20 cellular contexts compared by ENCODE assay signal in the genomic region with DNA sequence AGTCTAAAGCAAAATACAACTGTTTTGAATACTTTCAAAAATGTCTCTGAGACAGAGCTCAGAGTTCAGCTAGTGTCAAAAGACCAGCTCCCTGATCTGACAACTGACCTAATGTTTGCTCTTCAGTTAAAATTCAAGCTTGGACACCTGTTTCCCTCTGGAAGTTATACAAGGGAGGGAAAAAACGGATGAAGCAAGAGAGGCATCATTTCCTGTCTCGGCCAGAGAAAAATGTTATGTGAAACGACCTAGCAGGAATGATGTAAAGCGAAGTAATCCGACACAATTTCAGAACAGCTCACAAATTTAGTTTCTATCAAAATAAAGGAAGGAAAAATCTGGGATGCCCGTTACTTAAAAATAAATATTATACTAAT. TPM values are rescaled to one million over a fixed set of nuclear protein-coding genes. Genes with fewer than 3 reads are reported as not detected.
DNase-seq lines count a peak whose midpoint lies in the region; ATAC-seq, FAIRE-seq and TF ChIP-seq lines count a peak whose summit lies in the region.
"Had no signal": no experiment of that assay in that cellular context is flagged by ENCODE, and none has a peak within 500 bp of the region (broad histone marks: within the 10 kb centered on the region; RNA-seq: fewer than 3 reads in every experiment).

No MANE protein-coding gene starts in this region.

- TF ChIP-seq CTCF in endothelial cell of umbilical vein (IDR thresholded peaks at IDR 0.05; ENCODE audit: extremely low read depth in 1 of 2, insufficient read depth in 1 of 2, low read depth in 1 of 2, low read length in 2 of 2) (no peak), pancreas (IDR thresholded peaks at IDR 0.05) (no peak), brain microvascular endothelial cell (IDR thresholded peaks at IDR 0.05; ENCODE audit: low read depth, low read length, missing control alignments) (no peak)

- no peak for TF ChIP-seq POLR2A in endothelial cell of umbilical vein (IDR thresholded peaks at IDR 0.05; ENCODE audit: low read depth, low read length)

- CTCF ChIA-PET in endothelial cell of umbilical vein (lab: Charles Lee): interaction anchor here (1.0 to 3.1 kb wide), 5 partner anchors 9 to 60 kb away, joined by 4 to 41 read pairs (median 7); partner anchors contain the start of genes BRCA2 and ZAR1L

- 43 to 46% methylated on average over 6 of the region's 6 CpGs for WGBS in pancreas, 2 donors

- dilution Hi-C loops in endothelial cell of umbilical vein (cut with MboI; ENCODE audit: extremely low pct_ligation_motif_present, low sequenced_read_pairs): no loop called here

- H3K9me1 ChIP-seq in endothelial cell of umbilical vein (replicated peaks; ENCODE audit: control insufficient read depth, extremely low read depth, insufficient read depth, low read length): no peaks in the 10 kb centered on the region

- BruUV-seq in endothelial cell of umbilical vein (replicated peaks; lab: Mats Ljungman, UMichigan): no TSS peak

- H3K27me3 ChIP-seq in endothelial cell of umbilical vein (ENCODE audit: control insufficient read depth in 2 of 2, insufficient read depth in 2 of 2, low read length in 2 of 2): no peaks in the 10 kb centered on the region
- H3K27me3 ChIP-seq in pancreas: no peaks in the 10 kb centered on the region
- H3K27me3 ChIP-seq in brain microvascular endothelial cell (replicated peaks): no peaks in the 10 kb centered on the region
- H3K27me3 ChIP-seq: neutrophil had no signal

- peak in 3 of 4 donors; percentile 40 to 63 (median 56) for ATAC-seq in pancreas
- ATAC-seq in HG02588 (IDR thresholded peaks at IDR 0.05; ENCODE audit: unreplicated experiment): no peak

- H3K4me2 ChIP-seq in endothelial cell of umbilical vein (ENCODE audit: insufficient read depth, low read length): peak overlapping the region; percentile 74

- H3K4me1 ChIP-seq in endothelial cell of umbilical vein (ENCODE audit: control insufficient read depth, extremely low read depth, insufficient read depth, low read length): peaks cover 45% of the 10 kb centered on the region
- H3K4me1 ChIP-seq in pancreas: peaks cover 0 to 33% (median 21%) of the 10 kb centered on the region in 3 donors

- H4K20me1 ChIP-seq in endothelial cell of umbilical vein (replicated peaks; ENCODE audit: control insufficient read depth, extremely low read depth, insufficient read depth, low read length): no peaks in the 10 kb centered on the region

- H3K9ac ChIP-seq in endothelial cell of umbilical vein (replicated peaks; ENCODE audit: extremely low read depth, insufficient read depth, low read length): peak overlapping the region; percentile 45

- H3K79me2 ChIP-seq in endothelial cell of umbilical vein (ENCODE audit: control insufficient read depth, insufficient read depth, low read length): no peaks in the 10 kb centered on the region

- POLR2A ChIA-PET in endothelial cell of umbilical vein (lab: Charles Lee): interaction anchor here (1.5 to 1.9 kb wide), 2 partner anchors 14 to 60 kb away, joined by 4 to 5 read pairs; partner anchors contain the start of genes BRCA2 and ZAR1L

- H2AFZ ChIP-seq in endothelial cell of umbilical vein (ENCODE audit: low read depth, low read length): peak overlapping the region; percentile 51

- peak; percentile 2 for DNase-seq in A172 (ENCODE audit: low spot score)
- DNase-seq in NCI-H460 (ENCODE audit: extremely low read depth, low read depth): peak; percentile 8
- DNase-seq in endothelial cell of umbilical vein (ENCODE audit: low read depth, low spot score): peak; percentile 85
- no peak for DNase-seq in pancreas
- DNase-seq in cerebellum (ENCODE audit: low spot score): no peak
- no peak for DNase-seq in RPMI8226
- DNase-seq in brain microvascular endothelial cell: no peak
- DNase-seq: activated CD4-positive, alpha-beta T cell treated with anti-CD3 and anti-CD28 coated beads, Interleukin-2, amount 50 U/mL, for 48 hours; activated effector memory CD4-positive, alpha-beta T cell treated with anti-CD3 and anti-CD28 coated beads, Interleukin-2, amount 50 U/mL, for 16 hours; AML-193; DMS153; head of caudate nucleus; HFFc6; mesenchymal stem cell; NCI-H1048; NCI-H446 had no signal

- in situ Hi-C loops in brain microvascular endothelial cell (cut with HindIII; ENCODE audit: low pct_ligation_motif_present, low sequenced_read_pairs): no loop called here

- H3K36me3 ChIP-seq in endothelial cell of umbilical vein (ENCODE audit: control insufficient read depth in 2 of 2, extremely low read depth in 1 of 2, insufficient read depth in 2 of 2, low read length in 2 of 2) (no peaks in the 10 kb centered on the region), pancreas (no peaks in the 10 kb centered on the region), brain microvascular endothelial cell (replicated peaks) (no peaks in the 10 kb centered on the region)

- intact Hi-C loops in endothelial cell of umbilical vein (cut with micrococcal nuclease) (loop anchor here (1.0 to 2.0 kb wide), 2 partner anchors 9 to 283 kb away; partner anchors contain the start of gene N4BP2L2), pancreas (cut with DNase I) (no loop called here)

- H3K27ac ChIP-seq in endothelial cell of umbilical vein (ENCODE audit: insufficient read depth, low read depth, low read length): peak overlapping the region; percentile 69
- H3K27ac ChIP-seq in pancreas: peak overlapping the region in 2 of 4 donors; percentile 72 to 80
- no peak overlapping the region for H3K27ac ChIP-seq in brain microvascular endothelial cell
- H3K27ac ChIP-seq: neutrophil had no signal

- no peaks in the 10 kb centered on the region for H3K9me3 ChIP-seq in endothelial cell of umbilical vein (replicated peaks; ENCODE audit: control insufficient read depth, insufficient read depth, low read length)
- no peaks in the 10 kb centered on the region for H3K9me3 ChIP-seq in pancreas
- H3K9me3 ChIP-seq: neutrophil had no signal

- H3K4me3 ChIP-seq in endothelial cell of umbilical vein (replicated peaks in 1 of 3; ENCODE audit: insufficient read depth in 1 of 3, low read depth in 1 of 3, low read length in 3 of 3): peak overlapping the region in 1 of 3 experiments; percentile 30
- H3K4me3 ChIP-seq in pancreas: no peak overlapping the region
- no peak overlapping the region for H3K4me3 ChIP-seq in brain microvascular endothelial cell (ENCODE audit: low read depth, low read length)

- peak; percentile 70 for FAIRE-seq in endothelial cell of umbilical vein (lab: Jason Lieb, UNC)
- FAIRE-seq in pancreas (lab: Jason Lieb, UNC): no peak
- FAIRE-seq: endometrium had no signal

TF ChIP-seq in endothelial cell of umbilical vein, 7 proteins besides CTCF, POLR2A, EP300 and RAD21:
- TF ChIP-seq GATA2 (IDR thresholded peaks at IDR 0.05; ENCODE audit: insufficient read depth, insufficient read length, low read depth, low read length) (no peak), MYC (IDR thresholded peaks at IDR 0.05; ENCODE audit: low read depth, low read length) (no peak), JUN (IDR thresholded peaks at IDR 0.05; ENCODE audit: borderline replicate concordance, insufficient read depth, insufficient read length, low read depth) (peak; percentile 51), EZH2 (IDR thresholded peaks at IDR 0.05; ENCODE audit: borderline replicate concordance, low read depth, low read length, severe bottlenecking) (no peak), POLR2AphosphoS5 (IDR thresholded peaks at IDR 0.05; ENCODE audit: insufficient read depth, low read depth, low read length) (no peak), MAX (IDR thresholded peaks at IDR 0.05; ENCODE audit: insufficient read depth, insufficient read length) (no peak), FOS (IDR thresholded peaks at IDR 0.05; ENCODE audit: borderline replicate concordance, insufficient read depth, low read length) (peak; percentile 31)
TF ChIP-seq in endothelial cell of umbilical vein: peak in this region for 2.

RNA-seq across cellular contexts. Expression of gene ZAR1L, which starts 59.4 kb away (rescaled TPM):
- total RNA-seq in A172 (2014; rRNA removed; shearing (Covaris generic)): not detected in 2 replicates
- not detected in 2 replicates for total RNA-seq in NCI-H460 (2014; rRNA removed; shearing (Covaris generic))
- 1.2 TPM in 1 of 2 replicates, not detected in the other for polyA plus RNA-seq in NCI-H460 (2014; cell fraction: nucleus; rRNA removed)
- total RNA-seq in endothelial cell of umbilical vein: not detected in 2 replicates
- 0.05 TPM in 1 of 2 replicates, not detected in the other for polyA plus RNA-seq in endothelial cell of umbilical vein
- not detected in 2 replicates for polyA plus RNA-seq in endothelial cell of umbilical vein (2011; cell fraction: cytosol; rRNA removed)
- not detected in 2 replicates for polyA plus RNA-seq in endothelial cell of umbilical vein (2011; cell fraction: nucleus; rRNA removed)
- not detected in 2 replicates for polyA plus RNA-seq in endothelial cell of umbilical vein (2012)
- not detected in 2 replicates for polyA minus RNA-seq in endothelial cell of umbilical vein
- polyA minus RNA-seq in endothelial cell of umbilical vein (2011; cell fraction: cytosol; rRNA and poly(A)+ RNA removed): not detected
- polyA minus RNA-seq in endothelial cell of umbilical vein (2011; cell fraction: nucleus; rRNA and poly(A)+ RNA removed): not detected in 2 replicates
- not detected for total RNA-seq in pancreas
- not detected for polyA plus RNA-seq in pancreas
- total RNA-seq in cerebellum: not detected
- total RNA-seq: HFFc6, ureter had no signal

RNA-seq across cellular contexts. Expression of gene BRCA2, which starts 59.6 kb away (rescaled TPM):
- 9.7 and 13.0 TPM in 2 replicates for total RNA-seq in A172 (2014; rRNA removed; shearing (Covaris generic))
- total RNA-seq in NCI-H460 (2014; rRNA removed; shearing (Covaris generic)): 8.5 and 8.8 TPM in 2 replicates
- polyA plus RNA-seq in NCI-H460 (2014; cell fraction: nucleus; rRNA removed): 6.2 and 20.1 TPM in 2 replicates
- total RNA-seq in endothelial cell of umbilical vein: 16.1 and 17.5 TPM in 2 replicates
- 1.3 and 2.9 TPM in 2 replicates for polyA plus RNA-seq in endothelial cell of umbilical vein
- polyA plus RNA-seq in endothelial cell of umbilical vein (2011; cell fraction: cytosol; rRNA removed): 4.1 and 4.3 TPM in 2 replicates
- polyA plus RNA-seq in endothelial cell of umbilical vein (2011; cell fraction: nucleus; rRNA removed): 12.9 and 15.2 TPM in 2 replicates
- polyA plus RNA-seq in endothelial cell of umbilical vein (2012): 2.7 and 7.9 TPM in 2 replicates
- polyA minus RNA-seq in endothelial cell of umbilical vein: 5.6 and 9.6 TPM in 2 replicates
- 6.7 TPM for polyA minus RNA-seq in endothelial cell of umbilical vein (2011; cell fraction: cytosol; rRNA and poly(A)+ RNA removed)
- polyA minus RNA-seq in endothelial cell of umbilical vein (2011; cell fraction: nucleus; rRNA and poly(A)+ RNA removed): 10.8 and 16.1 TPM in 2 replicates
- 1 to 10 TPM in 3 of 6 donors, under 1 TPM in 3; 0.41 to 1.4 (median 0.96) TPM for total RNA-seq in pancreas
- polyA plus RNA-seq in pancreas: under 1 TPM; 0.07 to 0.19 TPM
- 5.9 TPM for total RNA-seq in cerebellum

Comparison
In these comparisons a context has a peak if more than half of its experiments do, and no peak if none do; other contexts are left out.
1. DNase-seq: peak in A172 (single experiment), NCI-H460 (single experiment) and endothelial cell of umbilical vein (single experiment); none in pancreas (0 of 6), cerebellum (single experiment), RPMI8226 (single experiment) and brain microvascular endothelial cell (single experiment).